ENCODE assay signal across 10 cellular contexts in genomic region chr1:46556822-46557221, GRCh38. TPM values are rescaled to one million over a fixed set of nuclear protein-coding genes. Genes with fewer than 3 reads are reported as not detected.
A peak's percentile ranks its signal among the peaks of the same experiment; 100 is the strongest.
DNase-seq lines count a peak whose midpoint lies in the region; ATAC-seq and TF ChIP-seq lines count a peak whose summit lies in the region.
"Had no signal": no experiment of that assay in that cellular context is flagged by ENCODE, and none has a peak within 500 bp of the region (broad histone marks: within the 10 kb centered on the region; RNA-seq: fewer than 3 reads in every experiment).

No MANE protein-coding gene starts in this region.

- CTCF ChIA-PET in activated CD8-positive, alpha-beta T cell treated with anti-CD3 and anti-CD28 coated beads for 36 hours (lab: Charles Lee): no interaction called here
- CTCF ChIA-PET in activated CD8-positive, alpha-beta T cell treated with anti-CD3 and anti-CD28 coated beads, Interleukin-2, amount 10 ng/mL, durations not matched to agents 7 days and 5 days (lab: Charles Lee): no interaction called here
- CTCF ChIA-PET in PC-3 (lab: Charles Lee): no interaction called here

- no peaks in the 10 kb centered on the region for H3K79me2 ChIP-seq in PC-3 (ENCODE audit: low read length)

- no peak overlapping the region for H3K4me3 ChIP-seq in PC-3 (ENCODE audit: low read length)
- H3K4me3 ChIP-seq in retinal pigment epithelial cell (ENCODE audit: low read length): no peak overlapping the region
- H3K4me3 ChIP-seq in SJCRH30: no peak overlapping the region

- ATAC-seq in activated CD8-positive, alpha-beta T cell treated with anti-CD3 and anti-CD28 coated beads for 36 hours: peak; percentile 56
- ATAC-seq in activated CD8-positive, alpha-beta T cell treated with anti-CD3 and anti-CD28 coated beads, Interleukin-2, amount 10 ng/mL, durations not matched to agents 7 days and 5 days: no peak
- ATAC-seq in PC-3: peak; percentile 94
- no peak for ATAC-seq in GM19328 (IDR thresholded peaks at IDR 0.05; ENCODE audit: unreplicated experiment)
- ATAC-seq in GM19452 (IDR thresholded peaks at IDR 0.05; ENCODE audit: unreplicated experiment): no peak

- H2AFZ ChIP-seq in PC-3 (ENCODE audit: low read length): no peak overlapping the region

- H4K20me1 ChIP-seq in PC-3 (ENCODE audit: low read length): no peaks in the 10 kb centered on the region

- BruUV-seq in PC-3 (replicated peaks; lab: Mats Ljungman, UMichigan): no TSS peak

- no peaks in the 10 kb centered on the region for H3K27me3 Mint-ChIP-seq in activated CD8-positive, alpha-beta T cell treated with anti-CD3 and anti-CD28 coated beads for 36 hours
- no peaks in the 10 kb centered on the region for H3K27me3 Mint-ChIP-seq in activated CD8-positive, alpha-beta T cell treated with anti-CD3 and anti-CD28 coated beads, Interleukin-2, amount 10 ng/mL, durations not matched to agents 7 days and 5 days (ENCODE audit: low read depth)

- H3K4me1 ChIP-seq in PC-3 (ENCODE audit: insufficient read depth, low read length): peaks cover 11% of the 10 kb centered on the region
- H3K4me1 ChIP-seq in SJCRH30: no peaks in the 10 kb centered on the region

- no peak overlapping the region for H3K9ac ChIP-seq in PC-3 (ENCODE audit: low read length)

- intact Hi-C loops in activated CD8-positive, alpha-beta T cell treated with anti-CD3 and anti-CD28 coated beads for 36 hours (cut with micrococcal nuclease): no loop called here
- intact Hi-C loops in PC-3 (cut with micrococcal nuclease): loop anchor here (2.0 kb wide), 1 partner anchor 168 kb away; no protein-coding TSS in a partner anchor

- no peak overlapping the region for H3K4me3 Mint-ChIP-seq in activated CD8-positive, alpha-beta T cell treated with anti-CD3 and anti-CD28 coated beads for 36 hours
- H3K4me3 Mint-ChIP-seq in activated CD8-positive, alpha-beta T cell treated with anti-CD3 and anti-CD28 coated beads, Interleukin-2, amount 10 ng/mL, durations not matched to agents 7 days and 5 days: no peak overlapping the region

- no peaks in the 10 kb centered on the region for H3K27me3 ChIP-seq in PC-3 (ENCODE audit: low read length)
- H3K27me3 ChIP-seq in SJCRH30: no peaks in the 10 kb centered on the region

- H3K27ac Mint-ChIP-seq in activated CD8-positive, alpha-beta T cell treated with anti-CD3 and anti-CD28 coated beads for 36 hours: no peak overlapping the region
- no peak overlapping the region for H3K27ac Mint-ChIP-seq in activated CD8-positive, alpha-beta T cell treated with anti-CD3 and anti-CD28 coated beads, Interleukin-2, amount 10 ng/mL, durations not matched to agents 7 days and 5 days

- no peak for DNase-seq in activated CD8-positive, alpha-beta T cell treated with anti-CD3 and anti-CD28 coated beads for 36 hours
- DNase-seq in activated CD8-positive, alpha-beta T cell treated with anti-CD3 and anti-CD28 coated beads, Interleukin-2, amount 10 ng/mL, durations not matched to agents 7 days and 5 days: no peak
- DNase-seq in PC-3: peak; percentile 69
- peak; percentile 66 for DNase-seq in epithelial cell of prostate (ENCODE audit: low read depth, low spot score)
- DNase-seq in retinal pigment epithelial cell (ENCODE audit: low read depth): peak; percentile 14
- DNase-seq in SJCRH30: no peak

- H3K36me3 ChIP-seq in PC-3 (ENCODE audit: low read depth, low read length) (peaks cover 3% of the 10 kb centered on the region; the same call in 1 of the 2 replicates), SJCRH30 (no peaks in the 10 kb centered on the region)

- peaks cover 2% of the 10 kb centered on the region for H3K36me3 Mint-ChIP-seq in activated CD8-positive, alpha-beta T cell treated with anti-CD3 and anti-CD28 coated beads for 36 hours (ENCODE audit: low read depth)
- peaks cover 9% of the 10 kb centered on the region for H3K36me3 Mint-ChIP-seq in activated CD8-positive, alpha-beta T cell treated with anti-CD3 and anti-CD28 coated beads, Interleukin-2, amount 10 ng/mL, durations not matched to agents 7 days and 5 days (ENCODE audit: low read depth)

- no peaks in the 10 kb centered on the region for H3K9me2 ChIP-seq in PC-3 (replicated peaks; ENCODE audit: low read length)

- POLR2A ChIA-PET in activated CD8-positive, alpha-beta T cell treated with anti-CD3 and anti-CD28 coated beads for 36 hours (lab: Charles Lee): no interaction called here
- POLR2A ChIA-PET in activated CD8-positive, alpha-beta T cell treated with anti-CD3 and anti-CD28 coated beads, Interleukin-2, amount 10 ng/mL, durations not matched to agents 7 days and 5 days (lab: Charles Lee): no interaction called here
- POLR2A ChIA-PET in PC-3 (lab: Charles Lee; ENCODE audit: unreplicated experiment): no interaction called here

- no peak overlapping the region for H3K4me2 ChIP-seq in PC-3 (ENCODE audit: low read length)

- H3K9me3 Mint-ChIP-seq in activated CD8-positive, alpha-beta T cell treated with anti-CD3 and anti-CD28 coated beads for 36 hours: no peaks in the 10 kb centered on the region
- H3K9me3 Mint-ChIP-seq in activated CD8-positive, alpha-beta T cell treated with anti-CD3 and anti-CD28 coated beads, Interleukin-2, amount 10 ng/mL, durations not matched to agents 7 days and 5 days (ENCODE audit: insufficient read depth): no peaks in the 10 kb centered on the region

- TF ChIP-seq CTCF in activated CD8-positive, alpha-beta T cell treated with anti-CD3 and anti-CD28 coated beads for 36 hours (IDR thresholded peaks at IDR 0.05): no peak
- TF ChIP-seq CTCF in PC-3 (conservative IDR thresholded peaks at IDR 0.05; ENCODE audit: low read depth, low read length) (peak; percentile 48), retinal pigment epithelial cell (conservative IDR thresholded peaks at IDR 0.05; ENCODE audit: low read depth, low read length) (no peak)

- no peaks in the 10 kb centered on the region for H3F3A ChIP-seq in PC-3 (ENCODE audit: low read length, unreplicated experiment)

- H3K9me3 ChIP-seq in PC-3 (ENCODE audit: low read length) (no peaks in the 10 kb centered on the region), SJCRH30 (replicated peaks) (no peaks in the 10 kb centered on the region)

- no peaks in the 10 kb centered on the region for H3K4me1 Mint-ChIP-seq in activated CD8-positive, alpha-beta T cell treated with anti-CD3 and anti-CD28 coated beads for 36 hours (ENCODE audit: low read depth)
- H3K4me1 Mint-ChIP-seq in activated CD8-positive, alpha-beta T cell treated with anti-CD3 and anti-CD28 coated beads, Interleukin-2, amount 10 ng/mL, durations not matched to agents 7 days and 5 days (ENCODE audit: low read depth): no peaks in the 10 kb centered on the region

- H3K27ac ChIP-seq in PC-3 (ENCODE audit: low read length) (no peak overlapping the region), epithelial cell of prostate (peak overlapping the region; percentile 55), SJCRH30 (no peak overlapping the region)

RNA-seq across cellular contexts. Expression of gene KNCN, which starts 5.4 kb away (rescaled TPM):
- total RNA-seq in activated CD8-positive, alpha-beta T cell treated with anti-CD3 and anti-CD28 coated beads for 36 hours: not detected
- total RNA-seq in activated CD8-positive, alpha-beta T cell treated with anti-CD3 and anti-CD28 coated beads, Interleukin-2, amount 10 ng/mL, durations not matched to agents 7 days and 5 days: not detected
- total RNA-seq in PC-3 (2014; rRNA removed): not detected in 2 replicates
- 0.12 and 0.25 TPM in 2 replicates for total RNA-seq in SJCRH30 (2014; rRNA removed; shearing (Covaris generic))
- total RNA-seq: mucosa of gallbladder, skeletal muscle tissue had no signal

RNA-seq across cellular contexts. Expression of gene MKNK1, which starts 47.2 kb away (rescaled TPM):
- total RNA-seq in activated CD8-positive, alpha-beta T cell treated with anti-CD3 and anti-CD28 coated beads for 36 hours: 10 to 100 TPM; 31.1 to 35.5 TPM
- total RNA-seq in activated CD8-positive, alpha-beta T cell treated with anti-CD3 and anti-CD28 coated beads, Interleukin-2, amount 10 ng/mL, durations not matched to agents 7 days and 5 days: 10 to 100 TPM; 68.9 to 72.3 TPM
- total RNA-seq in PC-3 (2014; rRNA removed): 36.1 and 36.8 TPM in 2 replicates
- total RNA-seq in SJCRH30 (2014; rRNA removed; shearing (Covaris generic)): 25.1 and 26.7 TPM in 2 replicates

RNA-seq across cellular contexts. Expression of gene MOB3C, which starts 59.8 kb away (rescaled TPM):
- 1 to 10 TPM; 6.3 to 8.7 TPM for total RNA-seq in activated CD8-positive, alpha-beta T cell treated with anti-CD3 and anti-CD28 coated beads for 36 hours
- 10 to 100 TPM; 20.1 to 20.9 TPM for total RNA-seq in activated CD8-positive, alpha-beta T cell treated with anti-CD3 and anti-CD28 coated beads, Interleukin-2, amount 10 ng/mL, durations not matched to agents 7 days and 5 days
- 10.4 and 13.2 TPM in 2 replicates for total RNA-seq in PC-3 (2014; rRNA removed)
- total RNA-seq in SJCRH30 (2014; rRNA removed; shearing (Covaris generic)): 3.5 and 4.3 TPM in 2 replicates

Comparison
In these comparisons a context has a peak if more than half of its experiments do, and no peak if none do; other contexts are left out.
1. ATAC-seq: peak in activated CD8-positive, alpha-beta T cell treated with anti-CD3 and anti-CD28 coated beads for 36 hours (single experiment) and PC-3 (single experiment); none in activated CD8-positive, alpha-beta T cell treated with anti-CD3 and anti-CD28 coated beads, Interleukin-2, amount 10 ng/mL, durations not matched to agents 7 days and 5 days (single experiment), GM19328 (single experiment) and GM19452 (single experiment).
2. DNase-seq: peak in PC-3 (single experiment), epithelial cell of prostate (single experiment) and retinal pigment epithelial cell (single experiment); none in activated CD8-positive, alpha-beta T cell treated with anti-CD3 and anti-CD28 coated beads for 36 hours (single experiment), activated CD8-positive, alpha-beta T cell treated with anti-CD3 and anti-CD28 coated beads, Interleukin-2, amount 10 ng/mL, durations not matched to agents 7 days and 5 days (single experiment) and SJCRH30 (0 of 2).